Comparison of ENCODE assay signal across 34 cellular contexts in the genomic region with DNA sequence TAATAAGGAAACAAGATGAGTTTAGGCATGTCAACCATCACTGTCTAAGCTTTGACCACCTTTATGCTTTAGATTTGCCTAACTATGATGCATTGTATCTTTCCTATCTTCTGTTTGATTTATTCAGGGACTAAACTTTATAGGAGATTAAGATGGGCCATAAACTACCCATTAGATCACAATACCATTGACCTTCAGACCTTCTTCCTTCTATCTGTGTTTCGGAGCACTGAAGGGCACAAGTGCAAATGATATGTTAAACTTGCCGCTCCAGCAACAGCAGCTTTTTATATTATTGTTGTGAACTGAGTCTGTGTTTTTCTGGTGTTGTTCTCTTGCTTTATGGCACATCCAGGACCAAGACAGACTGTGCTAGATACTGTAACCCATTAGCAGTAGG.
"Had no signal": no experiment of that assay in that cellular context is flagged by ENCODE, and none has a peak within 500 bp of the region (broad histone marks: within the 10 kb centered on the region; RNA-seq: fewer than 3 reads in every experiment).

No MANE protein-coding gene starts in this region.

- H3K4me1 ChIP-seq: ascending aorta, body of pancreas, breast epithelium had no signal

- DNase-seq: activated effector memory CD4-positive, alpha-beta T cell treated with anti-CD3 and anti-CD28 coated beads, Interleukin-2, amount 50 U/mL, for 16 hours; activated effector memory CD4-positive, alpha-beta T cell treated with Interleukin-2 at 50 U/mL for 16 hours; activated gamma-delta T cell; activated gamma-delta T cell treated with Interleukin-2 at 50 U/mL for 16 hours; activated naive CD4-positive, alpha-beta T cell; activated naive CD4-positive, alpha-beta T cell treated with anti-CD3 and anti-CD28 coated beads for 36 hours; activated naive CD4-positive, alpha-beta T cell treated with anti-CD3 and anti-CD28 coated beads, Interleukin-2, amount 10 ng/mL, durations not matched to agents 7 days and 5 days; activated naive CD4-positive, alpha-beta T cell treated with anti-CD3 and anti-CD28 coated beads, Interleukin-2, amount 50 U/mL, for 16 hours; activated naive CD4-positive, alpha-beta T cell treated with Interleukin-2 at 50 U/mL for 16 hours; activated naive CD8-positive, alpha-beta T cell treated with anti-CD3 and anti-CD28 coated beads for 36 hours; activated naive CD8-positive, alpha-beta T cell treated with anti-CD3 and anti-CD28 coated beads, Interleukin-2, amount 10 ng/mL, durations not matched to agents 7 days and 5 days; activated naive CD8-positive, alpha-beta T cell treated with anti-CD3 and anti-CD28 coated beads, Interleukin-2, amount 50 U/mL, for 24 hours; activated T-cell treated with anti-CD3 and anti-CD28 coated beads, Interleukin-2, amount 50 U/mL, for 1 hour; activated T-cell treated with anti-CD3 and anti-CD28 coated beads, Interleukin-2, amount 50 U/mL, for 24 hours; activated T-cell treated with anti-CD3 and anti-CD28 coated beads, Interleukin-2, amount 50 U/mL, for 4 hours; activated T-cell treated with anti-CD3 and anti-CD28 coated beads, Interleukin-2, amount 50 U/mL, for 48 hours; activated T-cell treated with anti-CD3 and anti-CD28 coated beads, Interleukin-2, amount 50 U/mL, for 72 hours; adrenal gland; amniotic stem cell; amygdala; anterior cingulate cortex; aorta; body of pancreas; brain microvascular endothelial cell; caudate nucleus; central memory CD4-positive, alpha-beta T cell; cerebellar nuclear complex had no signal

- H3K4me3 ChIP-seq: adrenal gland, ascending aorta, body of pancreas, breast epithelium, cardiac muscle cell had no signal

- H3K27me3 ChIP-seq: adrenal gland, ascending aorta, body of pancreas, brain microvascular endothelial cell, breast epithelium, cardiac muscle cell had no signal

- H3K9me3 ChIP-seq: adrenal gland, ascending aorta, body of pancreas, breast epithelium had no signal

- ATAC-seq: activated naive CD4-positive, alpha-beta T cell treated with anti-CD3 and anti-CD28 coated beads, Interleukin-2, amount 50 U/mL, for 72 hours; activated naive CD8-positive, alpha-beta T cell treated with anti-CD3 and anti-CD28 coated beads, Interleukin-2, amount 50 U/mL, for 24 hours; activated T-cell treated with anti-CD3 and anti-CD28 coated beads, Interleukin-2, amount 50 U/mL, for 4 hours; activated T-cell treated with anti-CD3 and anti-CD28 coated beads, Interleukin-2, amount 50 U/mL, for 72 hours; activated T-helper 17 cell treated with anti-CD3 and anti-CD28 coated beads, Interleukin-2, amount 50 U/mL, for 72 hours; body of pancreas had no signal

- H3K27ac ChIP-seq: adrenal gland, ascending aorta, body of pancreas, brain microvascular endothelial cell, breast epithelium, cardiac muscle cell had no signal

- FAIRE-seq: astrocyte, bronchial epithelial cell had no signal

- H3K36me3 ChIP-seq: adrenal gland, ascending aorta, brain microvascular endothelial cell, breast epithelium, cardiac muscle cell had no signal
